Comparison of ENCODE assay signal across 21 cellular contexts in genomic region chr2:28632791-28633190, GRCh38.
DNase-seq lines count a peak whose midpoint lies in the region; ATAC-seq, FAIRE-seq and TF ChIP-seq lines count a peak whose summit lies in the region.
"Had no signal": no experiment of that assay in that cellular context is flagged by ENCODE, and none has a peak within 500 bp of the region (broad histone marks: within the 10 kb centered on the region; RNA-seq: fewer than 3 reads in every experiment).

No MANE protein-coding gene starts in this region.

- no peak for ATAC-seq in T-helper 17 cell
- ATAC-seq in WTC11, result no peak
- ATAC-seq: GM12878, HepG2 had no signal

- no peaks in the 10 kb centered on the region for H3K9me3 Mint-ChIP-seq in Caco-2 (ENCODE audit: unreplicated experiment)
- H3K9me3 Mint-ChIP-seq in nephron progenitor cell, result no peaks in the 10 kb centered on the region
- no peaks in the 10 kb centered on the region for H3K9me3 Mint-ChIP-seq in WTC11
- H3K9me3 Mint-ChIP-seq: CD4-positive, alpha-beta memory T cell had no signal

- no peaks in the 10 kb centered on the region for H3K36me3 ChIP-seq in Caco-2 (ENCODE audit: control insufficient read depth, insufficient read depth, low read length)
- no peaks in the 10 kb centered on the region for H3K36me3 ChIP-seq in hepatocyte (replicated peaks; ENCODE audit: insufficient read depth, low read depth)
- no peaks in the 10 kb centered on the region for H3K36me3 ChIP-seq in suprapubic skin
- H3K36me3 ChIP-seq: BLaER1 had no signal

- H3K36me3 Mint-ChIP-seq in Caco-2 (ENCODE audit: insufficient read depth, unreplicated experiment) (no peaks in the 10 kb centered on the region), T-helper 17 cell (ENCODE audit: low read depth) (peaks cover 2% of the 10 kb centered on the region), nephron progenitor cell (ENCODE audit: low read depth) (no peaks in the 10 kb centered on the region), WTC11 (no peaks in the 10 kb centered on the region)
- H3K36me3 Mint-ChIP-seq: CD4-positive, alpha-beta memory T cell had no signal

- H3K4me1 ChIP-seq in Caco-2, result peaks cover 34% of the 10 kb centered on the region
- peaks cover 26% of the 10 kb centered on the region for H3K4me1 ChIP-seq in hepatocyte (ENCODE audit: insufficient read depth)
- H3K4me1 ChIP-seq in suprapubic skin, result peaks cover 36% of the 10 kb centered on the region

- CTCF ChIA-PET in Caco-2 (lab: Charles Lee) (no interaction called here), WTC11 (lab: Charles Lee) (no interaction called here)

- intact Hi-C loops in Caco-2 (cut with micrococcal nuclease; ENCODE audit: unreplicated experiment), result loop anchor here (1.0 to 5.0 kb wide), 2 partner anchors 36 to 45 kb away; no protein-coding TSS in a partner anchor

- no peaks in the 10 kb centered on the region for H3K27me3 Mint-ChIP-seq in Caco-2 (ENCODE audit: insufficient read depth, unreplicated experiment)
- H3K27me3 Mint-ChIP-seq in T-helper 17 cell, result no peaks in the 10 kb centered on the region
- H3K27me3 Mint-ChIP-seq in nephron progenitor cell (ENCODE audit: low read depth, poor library complexity), result peaks cover 5% of the 10 kb centered on the region
- H3K27me3 Mint-ChIP-seq in WTC11 (ENCODE audit: low read depth), result no peaks in the 10 kb centered on the region
- H3K27me3 Mint-ChIP-seq: CD4-positive, alpha-beta memory T cell had no signal

- H3K4me3 ChIP-seq in Caco-2 (ENCODE audit: low read depth, low read length), result no peak overlapping the region
- no peak overlapping the region for H3K4me3 ChIP-seq in hepatocyte
- no peak overlapping the region for H3K4me3 ChIP-seq in suprapubic skin
- H3K4me3 ChIP-seq: A549, BLaER1, GM12878 had no signal

- no peak for TF ChIP-seq EP300 in suprapubic skin (IDR thresholded peaks at IDR 0.05)

- no peaks in the 10 kb centered on the region for H4K20me1 ChIP-seq in hepatocyte (ENCODE audit: insufficient read depth, poor library complexity, severe bottlenecking)
- H4K20me1 ChIP-seq: BLaER1 had no signal

- POLR2A ChIA-PET in Caco-2 (lab: Charles Lee) (no interaction called here), WTC11 (lab: Charles Lee) (interaction anchor here (0.5 kb wide), 1 partner anchor 167 kb away, joined by 8 read pairs; no protein-coding TSS in a partner anchor)

- H3K4me3 Mint-ChIP-seq in Caco-2 (ENCODE audit: unreplicated experiment), result no peak overlapping the region
- H3K4me3 Mint-ChIP-seq in T-helper 17 cell, result no peak overlapping the region
- H3K4me3 Mint-ChIP-seq in nephron progenitor cell, result no peak overlapping the region
- H3K4me3 Mint-ChIP-seq in WTC11, result no peak overlapping the region
- H3K4me3 Mint-ChIP-seq: CD4-positive, alpha-beta memory T cell had no signal

- H3K27me3 ChIP-seq in Caco-2 (replicated peaks; ENCODE audit: control insufficient read depth, insufficient read depth, low read length) (no peaks in the 10 kb centered on the region), hepatocyte (no peaks in the 10 kb centered on the region), suprapubic skin (no peaks in the 10 kb centered on the region)
- H3K27me3 ChIP-seq: BLaER1 had no signal

- no peak overlapping the region for H3K4me2 ChIP-seq in hepatocyte
- H3K4me2 ChIP-seq: BLaER1 had no signal

- no peak for FAIRE-seq in GM19239 (lab: Jason Lieb, UNC)
- FAIRE-seq: A549, GM12878, H1, HepG2, RCC 7860 had no signal

- TF ChIP-seq CTCF in Caco-2 (IDR thresholded peaks at IDR 0.05; ENCODE audit: insufficient read depth in 1 of 2, low read depth in 1 of 2, low read length in 1 of 2, severe bottlenecking in 1 of 2, unreplicated experiment in 1 of 2) (no peak), hepatocyte (IDR thresholded peaks at IDR 0.05; ENCODE audit: poor library complexity) (no peak), suprapubic skin (IDR thresholded peaks at IDR 0.05) (no peak), nephron progenitor cell (IDR thresholded peaks at IDR 0.05) (no peak), WTC11 (IDR thresholded peaks at IDR 0.05) (no peak)

- no peak overlapping the region for H2AFZ ChIP-seq in hepatocyte

- H3K9me2 ChIP-seq in hepatocyte (replicated peaks; ENCODE audit: insufficient read depth), result no peaks in the 10 kb centered on the region

- H3K79me2 ChIP-seq in hepatocyte, result no peaks in the 10 kb centered on the region

- TF ChIP-seq POLR2A in suprapubic skin (IDR thresholded peaks at IDR 0.05), result no peak

- peaks cover 24% of the 10 kb centered on the region for H3K4me1 Mint-ChIP-seq in Caco-2 (ENCODE audit: low read depth, unreplicated experiment)
- peaks cover 8% of the 10 kb centered on the region for H3K4me1 Mint-ChIP-seq in T-helper 17 cell
- H3K4me1 Mint-ChIP-seq in nephron progenitor cell, result peaks cover 64% of the 10 kb centered on the region
- no peaks in the 10 kb centered on the region for H3K4me1 Mint-ChIP-seq in WTC11

- H3K9me3 ChIP-seq in Caco-2, result no peaks in the 10 kb centered on the region
- H3K9me3 ChIP-seq in T-helper 17 cell (ENCODE audit: control insufficient read depth, low read length, poor library complexity, severe bottlenecking), result no peaks in the 10 kb centered on the region
- H3K9me3 ChIP-seq in hepatocyte (ENCODE audit: low read depth), result no peaks in the 10 kb centered on the region
- H3K9me3 ChIP-seq in suprapubic skin, result no peaks in the 10 kb centered on the region
- H3K9me3 ChIP-seq: A549, BLaER1 had no signal

- 97% methylated on average over 6 of the region's 6 CpGs for WGBS in hepatocyte (ENCODE audit: low lambda C conversion rate, missing lambda C conversion rate)
- WGBS in suprapubic skin, result 100% methylated on average over 2 of the region's 6 CpGs

- no TSS peak for BruUV-seq in Caco-2 (replicated peaks; lab: Mats Ljungman, UMichigan)

- H3K27ac Mint-ChIP-seq in Caco-2 (ENCODE audit: unreplicated experiment), result peak overlapping the region; percentile 68
- peak overlapping the region; percentile 16 for H3K27ac Mint-ChIP-seq in T-helper 17 cell
- no peak overlapping the region for H3K27ac Mint-ChIP-seq in nephron progenitor cell
- H3K27ac Mint-ChIP-seq in WTC11, result no peak overlapping the region

- H3K27ac ChIP-seq in hepatocyte, result peak overlapping the region; percentile 92
- H3K27ac ChIP-seq in suprapubic skin, result peak overlapping the region; percentile 16
- H3K27ac ChIP-seq: BLaER1 had no signal

- DNase-seq in Caco-2 (no peak), T-helper 17 cell (no peak), hepatocyte (ENCODE audit: low spot score) (no peak), suprapubic skin (ENCODE audit: low spot score in 2 of 2) (no peak), nephron progenitor cell (no peak), WTC11 (ENCODE audit: low spot score) (no peak), GM19239 (ENCODE audit: insufficient read length, low spot score) (no peak)
- DNase-seq in activated effector memory CD4-positive, alpha-beta T cell treated with anti-CD3 and anti-CD28 coated beads, Interleukin-2, amount 50 U/mL, for 16 hours, result no peak
- DNase-seq: CD4-positive, alpha-beta memory T cell; EL; KG1; NCI-H1105 treated with DMSO at 0.1 percent for 48 hours; NCI-H1694; NCI-H2081 treated with DMSO at 0.1 percent for 48 hours; NCI-H446 treated with DMSO at 0.1 percent for 48 hours had no signal

TF ChIP-seq in WTC11, 78 proteins besides CTCF, POLR2A, EP300 and RAD21:
- TF ChIP-seq E2F4 (CRISPR knock-in tag; IDR thresholded peaks at IDR 0.05; ENCODE audit: borderline replicate concordance, low read depth) (no peak), HMGXB4 (CRISPR knock-in tag; IDR thresholded peaks at IDR 0.05) (no peak), CBFB (CRISPR knock-in tag; IDR thresholded peaks at IDR 0.05; ENCODE audit: low read depth) (no peak), OVOL2 (CRISPR knock-in tag; IDR thresholded peaks at IDR 0.05; ENCODE audit: borderline replicate concordance) (no peak)

Comparison
In these comparisons a context has a peak if more than half of its experiments do, and no peak if none do; other contexts are left out.
1. H3K27ac Mint-ChIP-seq: peak in Caco-2 (single experiment) and T-helper 17 cell (single experiment); none in nephron progenitor cell (single experiment) and WTC11 (single experiment).